ENCODE assay signal across 9 cellular contexts in genomic region chr11:66607126-66607834, GRCh38. TPM values are rescaled to one million over a fixed set of nuclear protein-coding genes. Genes with fewer than 3 reads are reported as not detected.
DNase-seq lines count a peak whose midpoint lies in the region; ATAC-seq and TF ChIP-seq lines count a peak whose summit lies in the region.
"Had no signal": no experiment of that assay in that cellular context is flagged by ENCODE, and none has a peak within 500 bp of the region (broad histone marks: within the 10 kb centered on the region; RNA-seq: fewer than 3 reads in every experiment).

No MANE protein-coding gene starts in this region.

- TF ChIP-seq CTCF in sigmoid colon (IDR thresholded peaks at IDR 0.05): no peak

- TF ChIP-seq POLR2A in sigmoid colon (IDR thresholded peaks at IDR 0.05): no peak

- peak overlapping the region in 1 of 4 donors; percentile 1 for H3K4me3 ChIP-seq in sigmoid colon

- TF ChIP-seq EP300 in sigmoid colon (IDR thresholded peaks at IDR 0.05): no peak

- H3K36me3 ChIP-seq in sigmoid colon: peaks cover 6 to 35% (median 18%) of the 10 kb centered on the region in 4 donors

- DNase-seq in Daoy (ENCODE audit: low read depth) (peak; percentile 74), T1000 (lab: John Stamatoyannopoulos, UW) (peak; percentile 59), Right ventricle myocardium inferior (ENCODE audit: missing footprints) (peak; percentile 43), sigmoid colon (peak; percentile 96), cerebellar nuclear complex (lab: John Stamatoyannopoulos, UW) (no peak), NCI-H510A (lab: John Stamatoyannopoulos, UW) (no peak), NCI-H1417 (lab: John Stamatoyannopoulos, UW) (no peak)
- DNase-seq: activated CD4-positive, CD25-positive, alpha-beta regulatory T cell treated with anti-CD3 and anti-CD28 coated beads, Interleukin-2, amount 50 U/mL, for 72 hours had no signal

- WGBS in sigmoid colon, 2 donors: 14 to 51% methylated on average over 8 of the region's 8 CpGs

- ATAC-seq in Right ventricle myocardium inferior (peak; percentile 83), HG02759 (IDR thresholded peaks at IDR 0.05; ENCODE audit: unreplicated experiment) (no peak)

- intact Hi-C loops in Right ventricle myocardium inferior (cut with DNase I): no loop called here
- intact Hi-C loops in sigmoid colon (cut with DNase I): no loop called here

- no peaks in the 10 kb centered on the region for H3K9me3 ChIP-seq in sigmoid colon

- no peaks in the 10 kb centered on the region for H3K27me3 ChIP-seq in sigmoid colon

- peak overlapping the region; percentile 82 to 88 (median 88) for H3K27ac ChIP-seq in sigmoid colon

- H3K4me1 ChIP-seq in sigmoid colon: peaks cover 0 to 25% (median 23%) of the 10 kb centered on the region in 4 donors

RNA-seq across cellular contexts. Expression of gene RBM14, which starts 9.2 kb away (rescaled TPM):
- total RNA-seq in Daoy (2014; rRNA removed; shearing (Covaris generic)): 37.5 and 45.5 TPM in 2 replicates
- total RNA-seq in Right ventricle myocardium inferior: 30.1 TPM
- total RNA-seq in sigmoid colon: 10 to 100 TPM; 23.7 to 51.8 (median 42.9) TPM
- 10 to 100 TPM; 10.8 to 54.0 (median 15.7) TPM for polyA plus RNA-seq in sigmoid colon

RNA-seq across cellular contexts. Expression of gene CCS, which starts 14.3 kb away (rescaled TPM):
- 15.0 and 18.1 TPM in 2 replicates for total RNA-seq in Daoy (2014; rRNA removed; shearing (Covaris generic))
- total RNA-seq in Right ventricle myocardium inferior: 23.5 TPM
- total RNA-seq in sigmoid colon: 10 to 100 TPM; 26.0 to 43.1 (median 40.5) TPM
- 10 to 100 TPM; 33.0 to 48.8 (median 44.6) TPM for polyA plus RNA-seq in sigmoid colon

RNA-seq across cellular contexts. Expression of gene CCDC87, which starts 14.4 kb away (rescaled TPM):
- 0.27 TPM in 1 of 2 replicates, not detected in the other for total RNA-seq in Daoy (2014; rRNA removed; shearing (Covaris generic))
- total RNA-seq in Right ventricle myocardium inferior (0.27 TPM), sigmoid colon (under 1 TPM in 3 of 4 donors, not detected in 1; 0.14 to 0.71 (median 0.16) TPM)
- polyA plus RNA-seq in sigmoid colon: under 1 TPM in 1 of 3 donors, not detected in 2; 0.28 TPM

RNA-seq across cellular contexts. Expression of gene RBM4, which starts 31.2 kb away (rescaled TPM):
- total RNA-seq in Daoy (2014; rRNA removed; shearing (Covaris generic)): 87.1 and 107 TPM in 2 replicates
- total RNA-seq in Right ventricle myocardium inferior (72.1 TPM), sigmoid colon (100 to 1,000 TPM in 1 of 4 donors, 10 to 100 TPM in 3; 76.5 to 101 (median 86.2) TPM)
- 100 to 1,000 TPM in 1 of 3 donors, 10 to 100 TPM in 2; 75.4 to 103 (median 98.8) TPM for polyA plus RNA-seq in sigmoid colon

RNA-seq across cellular contexts. Expression of gene CTSF, which starts 38.9 kb away (rescaled TPM):
- 7.5 and 9.5 TPM in 2 replicates for total RNA-seq in Daoy (2014; rRNA removed; shearing (Covaris generic))
- total RNA-seq in Right ventricle myocardium inferior (51.0 TPM), sigmoid colon (100 to 1,000 TPM; 121 to 170 (median 139) TPM)
- 10 to 100 TPM in 2 of 3 donors, 1 to 10 TPM in 1; 3.5 to 16.5 (median 12.6) TPM for polyA plus RNA-seq in sigmoid colon

Comparison
In these comparisons a context has a peak if more than half of its experiments do, and no peak if none do; other contexts are left out.
1. DNase-seq: peak in Daoy (single experiment), T1000 (single experiment), Right ventricle myocardium inferior (single experiment) and sigmoid colon (single experiment); none in cerebellar nuclear complex (0 of 2), NCI-H510A (single experiment) and NCI-H1417 (0 of 3).